8 cellular contexts compared by ENCODE assay signal in genomic region chrX:72276478-72276953, GRCh38. TPM values are rescaled to one million over a fixed set of nuclear protein-coding genes. Genes with fewer than 3 reads are reported as not detected.
A peak's percentile ranks its signal among the peaks of the same experiment; 100 is the strongest.
DNase-seq lines count a peak whose midpoint lies in the region; TF ChIP-seq lines count a peak whose summit lies in the region.

No MANE protein-coding gene starts in this region.

- peak overlapping the region; percentile 80 to 86 for H3K27ac ChIP-seq in right atrium auricular region
- H3K27ac ChIP-seq in SJCRH30, result peak overlapping the region; percentile 83
- peak overlapping the region; percentile 96 for H3K27ac ChIP-seq in smooth muscle cell (ENCODE audit: low read depth)

- H3K36me3 ChIP-seq in right atrium auricular region (peaks cover 36% of the 10 kb centered on the region), SJCRH30 (peaks cover 51% of the 10 kb centered on the region), smooth muscle cell (ENCODE audit: low read depth) (no peaks in the 10 kb centered on the region)

- peak overlapping the region; percentile 93 for H3K9ac ChIP-seq in smooth muscle cell (ENCODE audit: low read depth)

- DNase-seq in right atrium auricular region (ENCODE audit: low spot score), result no peak
- DNase-seq in cardiac septum (ENCODE audit: low spot score), result no peak
- DNase-seq in SJCRH30, result no peak
- no peak for DNase-seq in foreskin fibroblast
- no peak for DNase-seq in smooth muscle cell (lab: John Stamatoyannopoulos, UW; ENCODE audit: unreplicated experiment)
- no peak for DNase-seq in activated CD4-positive, alpha-beta T cell treated with anti-CD3 and anti-CD28 coated beads for 48 hours
- no peak for DNase-seq in GM10266 (ENCODE audit: extremely low spot score)
- no peak for DNase-seq in occipital lobe (lab: John Stamatoyannopoulos, UW)

- H3K4me1 ChIP-seq in right atrium auricular region (peaks cover 0 to 12% of the 10 kb centered on the region in 2 donors), SJCRH30 (peaks cover 6% of the 10 kb centered on the region; the same call in 1 of the 2 replicates), smooth muscle cell (ENCODE audit: low read depth) (peaks cover 19% of the 10 kb centered on the region)

- TF ChIP-seq CTCF in right atrium auricular region (IDR thresholded peaks at IDR 0.05) (no peak), foreskin fibroblast (IDR thresholded peaks at IDR 0.05; ENCODE audit: low read depth, low read length) (no peak), smooth muscle cell (IDR thresholded peaks at IDR 0.05; ENCODE audit: borderline replicate concordance, insufficient read depth, poor library complexity, severe bottlenecking) (no peak), GM10266 (IDR thresholded peaks at IDR 0.05; ENCODE audit: control insufficient read depth, insufficient read depth, low read depth, missing control alignments) (no peak)

- H3K4me2 ChIP-seq in smooth muscle cell, result peak overlapping the region; percentile 79

- H2AFZ ChIP-seq in smooth muscle cell (ENCODE audit: low read depth), result no peak overlapping the region

- WGBS in smooth muscle cell (ENCODE audit: low lambda C conversion rate), result 32% methylated on average over 18 of the region's 18 CpGs

- H4K20me1 ChIP-seq in smooth muscle cell (ENCODE audit: low read depth), result peaks cover 45% of the 10 kb centered on the region

- H3K27me3 ChIP-seq in right atrium auricular region (no peaks in the 10 kb centered on the region), SJCRH30 (no peaks in the 10 kb centered on the region), smooth muscle cell (ENCODE audit: low read depth) (no peaks in the 10 kb centered on the region)

- H3K4me3 ChIP-seq in right atrium auricular region, result peak overlapping the region; percentile 70 to 72
- peak overlapping the region; percentile 85 for H3K4me3 ChIP-seq in SJCRH30
- peak overlapping the region; percentile 68 to 80 for H3K4me3 ChIP-seq in foreskin fibroblast (ENCODE audit: low read depth in 1 of 2, low read length in 2 of 2)
- H3K4me3 ChIP-seq in smooth muscle cell, result peak overlapping the region; percentile 85

- H3K9me3 ChIP-seq in right atrium auricular region (no peaks in the 10 kb centered on the region), SJCRH30 (replicated peaks) (no peaks in the 10 kb centered on the region), smooth muscle cell (replicated peaks; ENCODE audit: low read depth) (no peaks in the 10 kb centered on the region)

- H3F3A ChIP-seq in smooth muscle cell (ENCODE audit: low read depth), result peaks cover 6% of the 10 kb centered on the region

- peaks cover 25% of the 10 kb centered on the region for H3K79me2 ChIP-seq in smooth muscle cell (ENCODE audit: low read depth)

- intact Hi-C loops in cardiac septum (cut with DNase I), result loop anchor here (5.0 kb wide), 1 partner anchor 39 kb away; the partner anchor contains the start of gene ERCC6L

RNA-seq across cellular contexts. Expression of gene RPS4X, which starts 0.5 kb away (rescaled TPM):
- total RNA-seq in right atrium auricular region, result 100 to 1,000 TPM; 400 to 629 TPM
- 413 TPM for total RNA-seq in cardiac septum
- 2,769 and 2,773 TPM in 2 replicates for total RNA-seq in SJCRH30 (2014; rRNA removed; shearing (Covaris generic))
- total RNA-seq in smooth muscle cell, result 618 and 691 TPM in 2 replicates
- polyA plus RNA-seq in smooth muscle cell, result 190 and 228 TPM in 2 replicates
- total RNA-seq in occipital lobe, result 1,323 TPM

RNA-seq across cellular contexts. Expression of gene CITED1, which starts 29.2 kb away (rescaled TPM):
- total RNA-seq in right atrium auricular region, result under 1 TPM in 1 of 2 donors, not detected in 1; 0.51 TPM
- total RNA-seq in cardiac septum, result 2.1 TPM
- total RNA-seq in SJCRH30 (2014; rRNA removed; shearing (Covaris generic)), result 8.1 TPM in 2 replicates
- 1.0 TPM in 1 of 2 replicates, not detected in the other for total RNA-seq in smooth muscle cell
- 0.42 and 1.1 TPM in 2 replicates for polyA plus RNA-seq in smooth muscle cell
- 3.0 TPM for total RNA-seq in occipital lobe

RNA-seq across cellular contexts. Expression of gene ERCC6L, which starts 37.7 kb away (rescaled TPM):
- total RNA-seq in right atrium auricular region (under 1 TPM in 1 of 2 donors, not detected in 1; 0.15 TPM), cardiac septum (0.08 TPM), smooth muscle cell (1.5 and 2.8 TPM in 2 replicates), occipital lobe (0.62 TPM)
- total RNA-seq in SJCRH30 (2014; rRNA removed; shearing (Covaris generic)), result 34.8 and 36.6 TPM in 2 replicates
- polyA plus RNA-seq in smooth muscle cell, result 0.76 and 0.89 TPM in 2 replicates
